In genomic region chr15:79009388-79009787, GRCh38 we compare ENCODE assay signal across 16 cellular contexts.
DNase-seq lines count a peak whose midpoint lies in the region; ATAC-seq, FAIRE-seq and TF ChIP-seq lines count a peak whose summit lies in the region.
"Had no signal": no experiment of that assay in that cellular context is flagged by ENCODE, and none has a peak within 500 bp of the region (broad histone marks: within the 10 kb centered on the region; RNA-seq: fewer than 3 reads in every experiment).

No MANE protein-coding gene starts in this region.

- peak overlapping the region; percentile 32 for H3K27ac Mint-ChIP-seq in dendritic cell treated with granulocyte-macrophage colony-stimulating factor and Interleukin-4, amounts not matched to agents 40 ng/mL and 50 ng/mL, for 4 days
- H3K27ac Mint-ChIP-seq in type B pancreatic cell (no peak overlapping the region), WTC11 (no peak overlapping the region)

- no peak for TF ChIP-seq POLR2A in GM12891 (IDR thresholded peaks at IDR 0.05; ENCODE audit: low read depth, low read length)

- POLR2A ChIA-PET in WTC11 (lab: Charles Lee), result no interaction called here

- H3K4me3 ChIP-seq in osteoblast (ENCODE audit: insufficient read depth, low read length) (no peak overlapping the region), brain microvascular endothelial cell (ENCODE audit: low read depth, low read length) (no peak overlapping the region)
- H3K4me3 ChIP-seq: BLaER1 treated with 17β-estradiol and CSF1 and Interleukin-3, amounts not matched to agents 10 nM and 100 nM had no signal

- H3K27me3 Mint-ChIP-seq in dendritic cell treated with granulocyte-macrophage colony-stimulating factor and Interleukin-4, amounts not matched to agents 40 ng/mL and 50 ng/mL, for 4 days, result no peaks in the 10 kb centered on the region
- H3K27me3 Mint-ChIP-seq in type B pancreatic cell (peaks cover 3% of the 10 kb centered on the region), WTC11 (ENCODE audit: low read depth) (no peaks in the 10 kb centered on the region)

- DNase-seq in GM12891 (ENCODE audit: insufficient read length, low spot score) (no peak), MV-4-11 (lab: John Stamatoyannopoulos, UW) (peak; percentile 13), osteoblast (ENCODE audit: insufficient read length, low spot score, missing footprints) (no peak), brain microvascular endothelial cell (no peak), type B pancreatic cell (ENCODE audit: extremely low spot score, unreplicated experiment) (no peak), CD1c-positive myeloid dendritic cell (ENCODE audit: extremely low spot score) (no peak), WTC11 (ENCODE audit: low spot score) (no peak)
- DNase-seq: H7, NCI-H187, NCI-H226, NCI-H526 had no signal

- peak overlapping the region; percentile 47 for H2AFZ ChIP-seq in osteoblast (ENCODE audit: low read length)

- H3K27me3 ChIP-seq in osteoblast (ENCODE audit: insufficient read depth, low read length) (peaks cover 7% of the 10 kb centered on the region), brain microvascular endothelial cell (replicated peaks) (no peaks in the 10 kb centered on the region)
- H3K27me3 ChIP-seq: BLaER1 treated with 17β-estradiol and CSF1 and Interleukin-3, amounts not matched to agents 10 nM and 100 nM had no signal

- H3K4me1 Mint-ChIP-seq in dendritic cell treated with granulocyte-macrophage colony-stimulating factor and Interleukin-4, amounts not matched to agents 40 ng/mL and 50 ng/mL, for 4 days (ENCODE audit: low read depth), result peaks cover 38% of the 10 kb centered on the region
- peaks cover 9% of the 10 kb centered on the region for H3K4me1 Mint-ChIP-seq in type B pancreatic cell (ENCODE audit: unreplicated experiment)
- peaks cover 8% of the 10 kb centered on the region for H3K4me1 Mint-ChIP-seq in WTC11

- H3K4me2 ChIP-seq in osteoblast (ENCODE audit: insufficient read depth, low read length), result no peak overlapping the region

- H3K4me1 ChIP-seq in osteoblast (ENCODE audit: insufficient read depth, low read length), result peaks cover 6% of the 10 kb centered on the region

- no peak overlapping the region for H3K4me3 Mint-ChIP-seq in dendritic cell treated with granulocyte-macrophage colony-stimulating factor and Interleukin-4, amounts not matched to agents 40 ng/mL and 50 ng/mL, for 4 days
- no peak overlapping the region for H3K4me3 Mint-ChIP-seq in type B pancreatic cell
- H3K4me3 Mint-ChIP-seq in WTC11, result no peak overlapping the region

- H3K27ac ChIP-seq in osteoblast (ENCODE audit: low read depth, low read length) (no peak overlapping the region), brain microvascular endothelial cell (no peak overlapping the region)
- H3K27ac ChIP-seq: BLaER1 treated with 17β-estradiol and CSF1 and Interleukin-3, amounts not matched to agents 10 nM and 100 nM had no signal

- no peaks in the 10 kb centered on the region for H3K79me2 ChIP-seq in osteoblast (ENCODE audit: insufficient read depth, low read length)

- H3K36me3 ChIP-seq in osteoblast (ENCODE audit: insufficient read depth, low read length) (no peaks in the 10 kb centered on the region), brain microvascular endothelial cell (replicated peaks) (no peaks in the 10 kb centered on the region)
- H3K36me3 ChIP-seq: BLaER1 treated with 17β-estradiol and CSF1 and Interleukin-3, amounts not matched to agents 10 nM and 100 nM had no signal

- intact Hi-C loops in dendritic cell treated with granulocyte-macrophage colony-stimulating factor and Interleukin-4, amounts not matched to agents 40 ng/mL and 50 ng/mL, for 4 days (cut with micrococcal nuclease), result no loop called here

- no peak for FAIRE-seq in GM12891 (lab: Jason Lieb, UNC)
- FAIRE-seq: D721Med, RCC 7860 had no signal

- no peak for ATAC-seq in WTC11
- ATAC-seq: Right ventricle myocardium inferior had no signal

- no peaks in the 10 kb centered on the region for H3K36me3 Mint-ChIP-seq in dendritic cell treated with granulocyte-macrophage colony-stimulating factor and Interleukin-4, amounts not matched to agents 40 ng/mL and 50 ng/mL, for 4 days (ENCODE audit: low read depth)
- no peaks in the 10 kb centered on the region for H3K36me3 Mint-ChIP-seq in type B pancreatic cell
- no peaks in the 10 kb centered on the region for H3K36me3 Mint-ChIP-seq in WTC11

- no peaks in the 10 kb centered on the region for H3K9me3 Mint-ChIP-seq in dendritic cell treated with granulocyte-macrophage colony-stimulating factor and Interleukin-4, amounts not matched to agents 40 ng/mL and 50 ng/mL, for 4 days
- no peaks in the 10 kb centered on the region for H3K9me3 Mint-ChIP-seq in type B pancreatic cell
- H3K9me3 Mint-ChIP-seq in WTC11, result no peaks in the 10 kb centered on the region

- in situ Hi-C loops in brain microvascular endothelial cell (cut with HindIII; ENCODE audit: low pct_ligation_motif_present, low sequenced_read_pairs), result no loop called here

- CTCF ChIA-PET in WTC11 (lab: Charles Lee), result interaction anchor here (1.0 to 3.2 kb wide), 2 partner anchors 16 to 175 kb away, joined by 3 to 11 read pairs; no protein-coding TSS in a partner anchor

- H4K20me1 ChIP-seq in osteoblast (ENCODE audit: insufficient read depth, low read length), result no peaks in the 10 kb centered on the region
- H4K20me1 ChIP-seq: BLaER1 treated with 17β-estradiol and CSF1 and Interleukin-3, amounts not matched to agents 10 nM and 100 nM had no signal

- no peaks in the 10 kb centered on the region for H3K9me3 ChIP-seq in osteoblast (ENCODE audit: low read depth, low read length)
- H3K9me3 ChIP-seq: BLaER1 treated with 17β-estradiol and CSF1 and Interleukin-3, amounts not matched to agents 10 nM and 100 nM had no signal

- no peak for TF ChIP-seq CTCF in osteoblast (IDR thresholded peaks at IDR 0.05; ENCODE audit: extremely low read depth, low read depth, low read length)
- no peak for TF ChIP-seq CTCF in brain microvascular endothelial cell (IDR thresholded peaks at IDR 0.05; ENCODE audit: low read depth, low read length, missing control alignments)
- no peak for TF ChIP-seq CTCF in type B pancreatic cell (conservative IDR thresholded peaks at IDR 0.05)
- TF ChIP-seq CTCF in WTC11 (IDR thresholded peaks at IDR 0.05), result no peak

TF ChIP-seq in GM12891, 5 proteins besides CTCF, POLR2A, EP300 and RAD21:
- TF ChIP-seq PAX5 (IDR thresholded peaks at IDR 0.05; ENCODE audit: insufficient read depth, low read length, severe bottlenecking), result no peak
- TF ChIP-seq SPI1 (IDR thresholded peaks at IDR 0.05; ENCODE audit: low read depth, low read length), result peak; percentile 52; the same call in 1 of the 2 replicates

TF ChIP-seq in WTC11, 78 proteins besides CTCF, POLR2A, EP300 and RAD21 (continues in another document):
- TF ChIP-seq HMGXB4 (CRISPR knock-in tag; IDR thresholded peaks at IDR 0.05) (no peak), SMAD4 (CRISPR knock-in tag; IDR thresholded peaks at IDR 0.05) (no peak), OVOL2 (CRISPR knock-in tag; IDR thresholded peaks at IDR 0.05; ENCODE audit: borderline replicate concordance) (no peak), MLX (CRISPR knock-in tag; IDR thresholded peaks at IDR 0.05) (no peak), ZNF425 (CRISPR knock-in tag; conservative IDR thresholded peaks at IDR 0.05) (no peak), ZNF219 (CRISPR knock-in tag; IDR thresholded peaks at IDR 0.05; ENCODE audit: borderline replicate concordance) (no peak)
